Comparison of ENCODE assay signal across 2 cellular contexts in the genomic region with DNA sequence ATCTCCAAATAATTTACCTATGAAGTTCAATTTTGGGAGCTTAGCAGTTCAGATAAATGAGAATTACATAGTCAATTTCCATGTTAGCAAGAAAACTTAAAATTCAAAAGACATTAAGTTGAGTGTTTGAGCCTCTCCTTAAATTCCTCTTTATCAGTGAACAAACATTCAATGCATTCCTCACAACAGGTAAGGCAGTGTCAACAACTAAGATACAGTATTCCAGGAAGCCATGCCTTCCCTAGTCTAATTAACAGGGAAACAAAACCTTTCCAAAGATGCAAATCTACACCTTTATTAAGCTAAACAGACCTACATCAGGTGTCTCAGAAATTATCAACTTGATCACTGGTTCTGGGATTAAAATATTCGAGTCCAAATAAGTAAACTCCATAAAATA.
A peak's percentile ranks its signal among the peaks of the same experiment; 100 is the strongest.
TF ChIP-seq lines count a peak whose summit lies in the region.

No MANE protein-coding gene starts in this region.

TF ChIP-seq in HepG2, 621 proteins besides CTCF, POLR2A, EP300 and RAD21:
- TF ChIP-seq ZBTB3 (CRISPR knock-in tag; IDR thresholded peaks at IDR 0.05; ENCODE audit: borderline replicate concordance, low read depth) (no peak), ZNF543 (CRISPR knock-in tag; IDR thresholded peaks at IDR 0.05) (no peak), CBX1 (IDR thresholded peaks at IDR 0.05; ENCODE audit: low read depth) (no peak), ELF4 (CRISPR knock-in tag; IDR thresholded peaks at IDR 0.05; ENCODE audit: borderline replicate concordance) (no peak), ZNF660 (CRISPR knock-in tag; IDR thresholded peaks at IDR 0.05; ENCODE audit: borderline replicate concordance, low read depth) (no peak), ZNF563 (CRISPR knock-in tag; IDR thresholded peaks at IDR 0.05) (no peak), FOXA3 (CRISPR knock-in tag; IDR thresholded peaks at IDR 0.05) (peak; percentile 25; the same call in 1 of the 2 replicates), CREM (IDR thresholded peaks at IDR 0.05) (no peak), CREM (CRISPR knock-in tag; IDR thresholded peaks at IDR 0.05) (no peak), ZFP62 (CRISPR knock-in tag; IDR thresholded peaks at IDR 0.05) (no peak), ZEB1 (IDR thresholded peaks at IDR 0.05; ENCODE audit: insufficient replicate concordance, low read depth) (peak; percentile 54), TEAD3 (CRISPR knock-in tag; optimal IDR thresholded peaks at IDR 0.05; ENCODE audit: borderline replicate concordance) (peak; percentile 56), FOXP1 (IDR thresholded peaks at IDR 0.05) (no peak), FOXP1 (CRISPR knock-in tag; IDR thresholded peaks at IDR 0.05) (0 out of 2 replicates have a peak, but pooled peaks have one; percentile 24), FOXA1 (IDR thresholded peaks at IDR 0.05) (no peak), FOXA1 (CRISPR knock-in tag; IDR thresholded peaks at IDR 0.05) (peak; percentile 60)
- TF ChIP-seq, protein P1, sequence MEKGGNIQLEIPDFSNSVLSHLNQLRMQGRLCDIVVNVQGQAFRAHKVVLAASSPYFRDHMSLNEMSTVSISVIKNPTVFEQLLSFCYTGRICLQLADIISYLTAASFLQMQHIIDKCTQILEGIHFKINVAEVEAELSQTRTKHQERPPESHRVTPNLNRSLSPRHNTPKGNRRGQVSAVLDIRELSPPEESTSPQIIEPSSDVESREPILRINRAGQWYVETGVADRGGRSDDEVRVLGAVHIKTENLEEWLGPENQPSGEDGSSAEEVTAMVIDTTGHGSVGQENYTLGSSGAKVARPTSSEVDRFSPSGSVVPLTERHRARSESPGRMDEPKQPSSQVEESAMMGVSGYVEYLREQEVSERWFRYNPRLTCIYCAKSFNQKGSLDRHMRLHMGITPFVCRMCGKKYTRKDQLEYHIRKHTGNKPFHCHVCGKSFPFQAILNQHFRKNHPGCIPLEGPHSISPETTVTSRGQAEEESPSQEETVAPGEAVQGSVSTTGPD (CRISPR knock-in tag; IDR thresholded peaks at IDR 0.05), result no peak
- TF ChIP-seq, protein P2, sequence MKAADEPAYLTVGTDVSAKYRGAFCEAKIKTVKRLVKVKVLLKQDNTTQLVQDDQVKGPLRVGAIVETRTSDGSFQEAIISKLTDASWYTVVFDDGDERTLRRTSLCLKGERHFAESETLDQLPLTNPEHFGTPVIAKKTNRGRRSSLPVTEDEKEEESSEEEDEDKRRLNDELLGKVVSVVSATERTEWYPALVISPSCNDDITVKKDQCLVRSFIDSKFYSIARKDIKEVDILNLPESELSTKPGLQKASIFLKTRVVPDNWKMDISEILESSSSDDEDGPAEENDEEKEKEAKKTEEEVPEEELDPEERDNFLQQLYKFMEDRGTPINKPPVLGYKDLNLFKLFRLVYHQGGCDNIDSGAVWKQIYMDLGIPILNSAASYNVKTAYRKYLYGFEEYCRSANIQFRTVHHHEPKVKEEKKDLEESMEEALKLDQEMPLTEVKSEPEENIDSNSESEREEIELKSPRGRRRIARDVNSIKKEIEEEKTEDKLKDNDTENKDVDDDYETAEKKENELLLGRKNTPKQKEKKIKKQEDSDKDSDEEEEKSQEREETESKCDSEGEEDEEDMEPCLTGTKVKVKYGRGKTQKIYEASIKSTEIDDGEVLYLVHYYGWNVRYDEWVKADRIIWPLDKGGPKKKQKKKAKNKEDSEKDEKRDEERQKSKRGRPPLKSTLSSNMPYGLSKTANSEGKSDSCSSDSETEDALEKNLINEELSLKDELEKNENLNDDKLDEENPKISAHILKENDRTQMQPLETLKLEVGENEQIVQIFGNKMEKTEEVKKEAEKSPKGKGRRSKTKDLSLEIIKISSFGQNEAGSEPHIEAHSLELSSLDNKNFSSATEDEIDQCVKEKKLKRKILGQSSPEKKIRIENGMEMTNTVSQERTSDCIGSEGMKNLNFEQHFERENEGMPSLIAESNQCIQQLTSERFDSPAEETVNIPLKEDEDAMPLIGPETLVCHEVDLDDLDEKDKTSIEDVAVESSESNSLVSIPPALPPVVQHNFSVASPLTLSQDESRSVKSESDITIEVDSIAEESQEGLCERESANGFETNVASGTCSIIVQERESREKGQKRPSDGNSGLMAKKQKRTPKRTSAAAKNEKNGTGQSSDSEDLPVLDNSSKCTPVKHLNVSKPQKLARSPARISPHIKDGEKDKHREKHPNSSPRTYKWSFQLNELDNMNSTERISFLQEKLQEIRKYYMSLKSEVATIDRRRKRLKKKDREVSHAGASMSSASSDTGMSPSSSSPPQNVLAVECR (CRISPR knock-in tag; IDR thresholded peaks at IDR 0.05; ENCODE audit: borderline replicate concordance), result no peak
- TF ChIP-seq, protein P3, sequence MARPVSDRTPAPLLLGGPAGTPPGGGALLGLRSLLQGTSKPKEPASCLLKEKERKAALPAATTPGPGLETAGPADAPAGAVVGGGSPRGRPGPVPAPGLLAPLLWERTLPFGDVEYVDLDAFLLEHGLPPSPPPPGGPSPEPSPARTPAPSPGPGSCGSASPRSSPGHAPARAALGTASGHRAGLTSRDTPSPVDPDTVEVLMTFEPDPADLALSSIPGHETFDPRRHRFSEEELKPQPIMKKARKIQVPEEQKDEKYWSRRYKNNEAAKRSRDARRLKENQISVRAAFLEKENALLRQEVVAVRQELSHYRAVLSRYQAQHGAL (CRISPR knock-in tag; IDR thresholded peaks at IDR 0.05; ENCODE audit: not compliant biosample characterization), result no peak

TF ChIP-seq in H1, 55 proteins besides CTCF, POLR2A, EP300 and RAD21:
- TF ChIP-seq TAF1 (IDR thresholded peaks at IDR 0.05; ENCODE audit: low read depth, low read length) (no peak), JUN (IDR thresholded peaks at IDR 0.05; ENCODE audit: low read depth, low read length) (no peak), TAF7 (optimal IDR thresholded peaks at IDR 0.05; ENCODE audit: borderline replicate concordance, low read depth, low read length) (no peak), TEAD4 (IDR thresholded peaks at IDR 0.05; ENCODE audit: low read depth, low read length) (0 out of 2 replicates have a peak, but pooled peaks have one; percentile 33)
TF ChIP-seq in H1: peak in this region for 1.
